1 cellular context compared by ENCODE assay signal in genomic region chr3:108589081-108589997, GRCh38.
TF ChIP-seq lines count a peak whose summit lies in the region.

Gene CIP2A (minus strand): TSS chr3:108589438. CDS start chr3:108589375, 63 bp downstream.
Gene DZIP3 (plus strand): TSS chr3:108589722. CDS start chr3:108605407, 15,685 bp downstream.

TF ChIP-seq in HEK293, 187 proteins besides CTCF, POLR2A, EP300 and RAD21 (continued from another document):
- TF ChIP-seq, protein P1, sequence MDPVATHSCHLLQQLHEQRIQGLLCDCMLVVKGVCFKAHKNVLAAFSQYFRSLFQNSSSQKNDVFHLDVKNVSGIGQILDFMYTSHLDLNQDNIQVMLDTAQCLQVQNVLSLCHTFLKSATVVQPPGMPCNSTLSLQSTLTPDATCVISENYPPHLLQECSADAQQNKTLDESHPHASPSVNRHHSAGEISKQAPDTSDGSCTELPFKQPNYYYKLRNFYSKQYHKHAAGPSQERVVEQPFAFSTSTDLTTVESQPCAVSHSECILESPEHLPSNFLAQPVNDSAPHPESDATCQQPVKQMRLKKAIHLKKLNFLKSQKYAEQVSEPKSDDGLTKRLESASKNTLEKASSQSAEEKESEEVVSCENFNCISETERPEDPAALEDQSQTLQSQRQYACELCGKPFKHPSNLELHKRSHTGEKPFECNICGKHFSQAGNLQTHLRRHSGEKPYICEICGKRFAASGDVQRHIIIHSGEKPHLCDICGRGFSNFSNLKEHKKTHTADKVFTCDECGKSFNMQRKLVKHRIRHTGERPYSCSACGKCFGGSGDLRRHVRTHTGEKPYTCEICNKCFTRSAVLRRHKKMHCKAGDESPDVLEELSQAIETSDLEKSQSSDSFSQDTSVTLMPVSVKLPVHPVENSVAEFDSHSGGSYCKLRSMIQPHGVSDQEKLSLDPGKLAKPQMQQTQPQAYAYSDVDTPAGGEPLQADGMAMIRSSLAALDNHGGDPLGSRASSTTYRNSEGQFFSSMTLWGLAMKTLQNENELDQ (tag by site-specific recombination; IDR thresholded peaks at IDR 0.05; ENCODE audit: low read depth): no peak
- TF ChIP-seq ZNF785 (tag by site-specific recombination; IDR thresholded peaks at IDR 0.05) (no peak), TSHZ1 (tag by site-specific recombination; IDR thresholded peaks at IDR 0.05; ENCODE audit: borderline replicate concordance) (no peak), MZF1 (tag by site-specific recombination; IDR thresholded peaks at IDR 0.05; ENCODE audit: borderline replicate concordance) (peak; percentile 82), ZNF654 (tag by site-specific recombination; IDR thresholded peaks at IDR 0.05; ENCODE audit: low read depth) (no peak), REPIN1 (tag by site-specific recombination; IDR thresholded peaks at IDR 0.05; ENCODE audit: low read depth) (no peak), ZNF626 (tag by site-specific recombination; IDR thresholded peaks at IDR 0.05) (no peak), ZBTB7A (tag by site-specific recombination; IDR thresholded peaks at IDR 0.05; ENCODE audit: low read depth) (peak; percentile 67; the same call in 1 of the 2 replicates), ZNF169 (tag by site-specific recombination; IDR thresholded peaks at IDR 0.05) (no peak), ZBTB8A (tag by site-specific recombination; IDR thresholded peaks at IDR 0.05) (0 out of 2 replicates have a peak, but pooled peaks have one; percentile 12), ZNF140 (tag by site-specific recombination; IDR thresholded peaks at IDR 0.05) (no peak), ZNF701 (tag by site-specific recombination; IDR thresholded peaks at IDR 0.05) (no peak), ZNF777 (tag by site-specific recombination; IDR thresholded peaks at IDR 0.05; ENCODE audit: borderline replicate concordance) (no peak)
